ENCODE assay signal across 17 cellular contexts in the genomic region with DNA sequence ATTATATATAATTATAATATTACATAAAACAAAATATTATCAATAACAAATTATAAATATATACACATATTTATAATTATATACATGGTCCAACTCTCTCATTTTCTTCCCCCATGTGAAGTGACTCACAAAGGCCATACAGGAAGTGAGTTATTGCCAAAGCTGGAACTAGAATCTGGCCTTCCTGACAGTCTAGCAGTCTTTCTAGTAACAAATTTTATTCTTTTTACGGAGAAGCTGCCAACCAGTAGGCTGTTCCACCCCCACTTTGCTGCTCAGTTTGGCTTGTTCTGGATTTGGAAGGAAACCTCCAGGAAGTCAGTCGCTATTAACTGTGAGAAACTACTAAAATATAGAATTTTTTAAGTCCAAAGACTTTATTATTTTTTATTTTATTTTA.
A peak's percentile ranks its signal among the peaks of the same experiment; 100 is the strongest.
DNase-seq lines count a peak whose midpoint lies in the region; ATAC-seq, FAIRE-seq and TF ChIP-seq lines count a peak whose summit lies in the region.
"Had no signal": no experiment of that assay in that cellular context is flagged by ENCODE, and none has a peak within 500 bp of the region (broad histone marks: within the 10 kb centered on the region; RNA-seq: fewer than 3 reads in every experiment).

No MANE protein-coding gene starts in this region.

- no peak for DNase-seq in left cardiac atrium
- no peak for DNase-seq in Right ventricle myocardium inferior (ENCODE audit: missing footprints)
- DNase-seq in astrocyte (ENCODE audit: low read depth): peak; percentile 46
- no peak for DNase-seq in left ventricle myocardium superior
- no peak for DNase-seq in aorta
- DNase-seq in activated CD4-positive, alpha-beta T cell treated with anti-CD3 and anti-CD28 coated beads, Interleukin-2, amount 50 U/mL, for 48 hours: no peak
- DNase-seq in OCI-M2 (lab: John Stamatoyannopoulos, UW; ENCODE audit: unreplicated experiment): no peak
- DNase-seq in H9: no peak
- DNase-seq: activated CD8-positive, alpha-beta memory T cell treated with anti-CD3 and anti-CD28 coated beads, Interleukin-2, amount 50 U/mL, for 4 hours; activated naive CD4-positive, alpha-beta T cell treated with anti-CD3 and anti-CD28 coated beads, Interleukin-2, amount 10 ng/mL, durations not matched to agents 7 days and 5 days; mesendoderm; NCI-H187 treated with DMSO at 0.1 percent for 48 hours; right lobe of liver; stimulated activated naive B cell treated with anti-CD40 and anti-IgM and Interleukin-4, amounts not matched to agents 10 μg/mL and 1 μg/mL and 100 μg/mL, for 72 hours; T-helper 1 cell had no signal

- peaks cover 18% of the 10 kb centered on the region for H3K4me1 Mint-ChIP-seq in astrocyte (ENCODE audit: low read depth, unreplicated experiment)
- H3K4me1 Mint-ChIP-seq in H9: peaks cover 34 to 35% of the 10 kb centered on the region in 2 experiments
- H3K4me1 Mint-ChIP-seq: activated naive CD4-positive, alpha-beta T cell treated with anti-CD3 and anti-CD28 coated beads, Interleukin-2, amount 10 ng/mL, durations not matched to agents 7 days and 5 days; stimulated activated naive B cell treated with anti-CD40 and anti-IgM and Interleukin-4, amounts not matched to agents 10 μg/mL and 1 μg/mL and 100 μg/mL, for 72 hours had no signal

- H3K56ac ChIP-seq in H9 (ENCODE audit: insufficient read length, low read depth, low read length): no peak overlapping the region

- no peak overlapping the region for H2BK12ac ChIP-seq in H9 (ENCODE audit: insufficient read length, low read depth, low read length)

- no peak overlapping the region for H2AK5ac ChIP-seq in H9 (ENCODE audit: insufficient read length, low read length)

- H3K4me3 Mint-ChIP-seq in astrocyte (ENCODE audit: unreplicated experiment): no peak overlapping the region
- no peak overlapping the region for H3K4me3 Mint-ChIP-seq in H9
- H3K4me3 Mint-ChIP-seq: activated naive CD4-positive, alpha-beta T cell treated with anti-CD3 and anti-CD28 coated beads, Interleukin-2, amount 10 ng/mL, durations not matched to agents 7 days and 5 days; stimulated activated naive B cell treated with anti-CD40 and anti-IgM and Interleukin-4, amounts not matched to agents 10 μg/mL and 1 μg/mL and 100 μg/mL, for 72 hours had no signal

- no peak overlapping the region for H3K23ac ChIP-seq in H9 (ENCODE audit: insufficient read length, low read depth, low read length)

- H3K27ac ChIP-seq in astrocyte (ENCODE audit: low read depth, low read length) (no peak overlapping the region), aorta (ENCODE audit: low read depth in 1 of 2, low read length in 2 of 2) (no peak overlapping the region), H9 (ENCODE audit: insufficient read length, low read depth, low read length) (no peak overlapping the region)
- H3K27ac ChIP-seq: right lobe of liver had no signal

- no peaks in the 10 kb centered on the region for H3K79me1 ChIP-seq in H9 (ENCODE audit: insufficient read depth, low read depth, low read length, poor library complexity, severe bottlenecking)

- H3K27me3 Mint-ChIP-seq in astrocyte (ENCODE audit: low read depth, unreplicated experiment): no peaks in the 10 kb centered on the region
- no peaks in the 10 kb centered on the region; the same call in 1 of the 2 replicates for H3K27me3 Mint-ChIP-seq in H9 (ENCODE audit: low read depth)

- H3K4me3 ChIP-seq in astrocyte (ENCODE audit: insufficient read depth, low read depth, low read length): no peak overlapping the region
- H3K4me3 ChIP-seq in aorta (ENCODE audit: low read length in 2 of 2): no peak overlapping the region
- H3K4me3 ChIP-seq: K562, right lobe of liver had no signal

- H3K9me3 ChIP-seq in astrocyte (ENCODE audit: insufficient read depth, low read depth, low read length) (no peaks in the 10 kb centered on the region), aorta (ENCODE audit: control insufficient read depth, low read length) (no peaks in the 10 kb centered on the region), H9 (ENCODE audit: control insufficient read depth, low read depth, low read length) (no peaks in the 10 kb centered on the region)
- H3K9me3 ChIP-seq: right lobe of liver had no signal

- intact Hi-C loops in left cardiac atrium (cut with DNase I) (no loop called here), Right ventricle myocardium inferior (cut with DNase I) (no loop called here), left ventricle myocardium superior (cut with micrococcal nuclease) (no loop called here), aorta (cut with DNase I) (loop anchor here in 1 of 2 donors (5.0 kb wide), 1 partner anchor 122 kb away; the partner anchor contains the start of gene ARHGEF26)

- no peak overlapping the region for H2BK15ac ChIP-seq in H9 (ENCODE audit: low read depth, low read length)

- WGBS in aorta, 2 donors: 21 to 32% methylated on average over 2 of the region's 2 CpGs
- no CpG with 5 or more reads among the region's 2 CpGs for WGBS in H9 (ENCODE audit: extremely low coverage, insufficient read length, low lambda C conversion rate)

- H2BK120ac ChIP-seq in H9 (ENCODE audit: low read depth, low read length, poor library complexity, severe bottlenecking): no peak overlapping the region

- no peak for FAIRE-seq in astrocyte (lab: Jason Lieb, UNC)
- FAIRE-seq: K562 had no signal

- H3K18ac ChIP-seq in H9 (ENCODE audit: insufficient read length, low read depth, low read length): no peak overlapping the region

- TF ChIP-seq CTCF in astrocyte (IDR thresholded peaks at IDR 0.05; ENCODE audit: insufficient read depth, low read depth, low read length) (no peak), H9 (conservative IDR thresholded peaks at IDR 0.05) (no peak)

- H2BK20ac ChIP-seq in H9 (ENCODE audit: low read depth, low read length, poor library complexity, severe bottlenecking): no peak overlapping the region

- no peak overlapping the region for H4K8ac ChIP-seq in H9 (replicated peaks; ENCODE audit: insufficient read length, low read depth, low read length)

- H3K4ac ChIP-seq in H9 (ENCODE audit: low read depth, low read length): no peak overlapping the region

- H4K91ac ChIP-seq in H9 (ENCODE audit: insufficient read length, low read depth, low read length): no peak overlapping the region

- no peak overlapping the region for H3T11ph ChIP-seq in H9 (ENCODE audit: low read length)

- H3K36me3 ChIP-seq in astrocyte (ENCODE audit: insufficient read depth, low read length): peaks cover 6% of the 10 kb centered on the region
- H3K36me3 ChIP-seq in aorta (ENCODE audit: control insufficient read depth in 1 of 2, insufficient read depth in 2 of 2, low read length in 1 of 2): peaks cover 0 to 2% of the 10 kb centered on the region in 2 donors

- H3K9me3 Mint-ChIP-seq in astrocyte (ENCODE audit: unreplicated experiment) (no peaks in the 10 kb centered on the region), H9 (no peaks in the 10 kb centered on the region)
- H3K9me3 Mint-ChIP-seq: activated naive CD4-positive, alpha-beta T cell treated with anti-CD3 and anti-CD28 coated beads, Interleukin-2, amount 10 ng/mL, durations not matched to agents 7 days and 5 days; stimulated activated naive B cell treated with anti-CD40 and anti-IgM and Interleukin-4, amounts not matched to agents 10 μg/mL and 1 μg/mL and 100 μg/mL, for 72 hours had no signal

- peaks cover 17% of the 10 kb centered on the region for H3K4me1 ChIP-seq in astrocyte (ENCODE audit: insufficient read depth, low read length)
- peaks cover 2 to 13% of the 10 kb centered on the region in 2 donors for H3K4me1 ChIP-seq in aorta (ENCODE audit: control insufficient read depth in 1 of 2, insufficient read depth in 2 of 2, low read length in 2 of 2)
- peaks cover 5% of the 10 kb centered on the region; the same call in 1 of the 2 replicates for H3K4me1 ChIP-seq in H9 (ENCODE audit: insufficient read depth, low read length)

- no peak overlapping the region for H2BK5ac ChIP-seq in H9 (ENCODE audit: insufficient read length, low read length)

- no peak overlapping the region for H3K9ac ChIP-seq in astrocyte (ENCODE audit: low read length)
- no peak overlapping the region for H3K9ac ChIP-seq in H9 (ENCODE audit: extremely low read depth, insufficient read length, low read length)

- no peak overlapping the region for H4K5ac ChIP-seq in H9 (ENCODE audit: insufficient read length, low read depth, low read length)

- H3K27me3 ChIP-seq in astrocyte (ENCODE audit: insufficient read depth, low read length) (no peaks in the 10 kb centered on the region), aorta (ENCODE audit: control insufficient read depth in 1 of 2, insufficient read depth in 2 of 2, low read length in 1 of 2) (no peaks in the 10 kb centered on the region), H9 (ENCODE audit: insufficient read depth, low read length) (no peaks in the 10 kb centered on the region)
- H3K27me3 ChIP-seq: right lobe of liver had no signal

- no peaks in the 10 kb centered on the region for H3K23me2 ChIP-seq in H9 (ENCODE audit: insufficient read length, low read depth, low read length, poor library complexity, severe bottlenecking)

- H3K79me2 ChIP-seq in astrocyte (ENCODE audit: insufficient read depth, low read length) (no peaks in the 10 kb centered on the region), H9 (ENCODE audit: insufficient read depth, low read length) (no peaks in the 10 kb centered on the region)

- peaks cover 11% of the 10 kb centered on the region for H3K36me3 Mint-ChIP-seq in astrocyte (ENCODE audit: low read depth, unreplicated experiment)
- H3K36me3 Mint-ChIP-seq in H9 (ENCODE audit: insufficient read depth in 1 of 3, low read depth in 3 of 3): peaks cover 6 to 28% (median 21%) of the 10 kb centered on the region in 3 experiments; a peak in 6 of 7 replicates

- H3K4me2 ChIP-seq in astrocyte (ENCODE audit: low read length): no peak overlapping the region
- no peak overlapping the region for H3K4me2 ChIP-seq in H9 (ENCODE audit: insufficient read depth, insufficient read length, low read length)

- H2AFZ ChIP-seq in astrocyte (ENCODE audit: low read depth, low read length) (no peak overlapping the region), H9 (ENCODE audit: low read length) (no peak overlapping the region)

- H3K27ac Mint-ChIP-seq in astrocyte (ENCODE audit: unreplicated experiment) (no peak overlapping the region), H9 (no peak overlapping the region)
- H3K27ac Mint-ChIP-seq: activated naive CD4-positive, alpha-beta T cell treated with anti-CD3 and anti-CD28 coated beads, Interleukin-2, amount 10 ng/mL, durations not matched to agents 7 days and 5 days; stimulated activated naive B cell treated with anti-CD40 and anti-IgM and Interleukin-4, amounts not matched to agents 10 μg/mL and 1 μg/mL and 100 μg/mL, for 72 hours had no signal

- ATAC-seq in left cardiac atrium (peak; percentile 49 to 51), Right ventricle myocardium inferior (no peak), left ventricle myocardium superior (peak; percentile 53), aorta (ENCODE audit: low FRiP score) (peak; percentile 49)
- ATAC-seq: esophagus mucosa; K562; right lobe of liver; stimulated activated naive B cell treated with anti-CD40 and anti-IgM and Interleukin-4, amounts not matched to agents 10 μg/mL and 1 μg/mL and 100 μg/mL, for 72 hours had no signal

- H3K14ac ChIP-seq in H9 (ENCODE audit: insufficient read depth, low read length): no peak overlapping the region

- no peaks in the 10 kb centered on the region for H4K20me1 ChIP-seq in astrocyte (ENCODE audit: insufficient read depth, low read length)
- H4K20me1 ChIP-seq in H9 (ENCODE audit: control insufficient read depth, insufficient read depth, insufficient read length): no peaks in the 10 kb centered on the region
